ENCODE assay signal across 9 cellular contexts in the genomic region with DNA sequence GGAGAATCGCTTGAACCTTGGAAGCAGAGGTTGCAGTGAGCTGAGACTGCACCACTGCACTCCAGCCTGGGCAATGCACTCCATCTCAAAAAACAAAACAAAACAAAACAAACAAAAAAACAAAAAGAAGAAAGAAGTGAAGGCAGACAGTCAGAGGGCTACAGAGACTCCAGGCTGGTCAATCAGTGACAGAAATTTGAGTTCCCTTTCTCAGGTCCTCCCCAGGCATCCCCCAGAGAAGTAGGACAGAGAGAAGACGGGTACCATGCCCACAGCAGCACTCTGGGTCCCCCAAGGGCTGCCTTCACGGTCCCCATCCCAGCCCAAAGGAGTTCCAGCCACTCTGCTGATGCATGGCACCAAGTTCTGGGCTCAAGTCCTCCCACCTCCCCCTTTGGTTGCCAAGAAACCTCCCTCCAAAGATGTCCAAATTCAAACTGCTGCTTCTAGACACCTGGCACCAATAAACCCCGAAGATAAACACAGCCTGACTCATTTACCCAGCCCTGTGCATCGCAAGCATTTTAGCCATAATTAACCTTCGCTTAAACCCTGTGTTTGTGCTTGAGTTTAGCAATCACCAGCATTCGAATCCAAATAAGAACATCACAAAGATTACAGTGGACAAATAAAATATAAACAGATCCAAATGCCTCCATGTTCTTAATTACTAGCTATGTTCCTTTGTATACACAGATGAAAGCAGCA. TPM values are rescaled to one million over a fixed set of nuclear protein-coding genes. Genes with fewer than 3 reads are reported as not detected.
A peak's percentile ranks its signal among the peaks of the same experiment; 100 is the strongest.
DNase-seq lines count a peak whose midpoint lies in the region; FAIRE-seq and TF ChIP-seq lines count a peak whose summit lies in the region.
"Had no signal": no experiment of that assay in that cellular context is flagged by ENCODE, and none has a peak within 500 bp of the region (broad histone marks: within the 10 kb centered on the region; RNA-seq: fewer than 3 reads in every experiment).

No MANE protein-coding gene starts in this region.

- CTCF ChIA-PET in CD8-positive, alpha-beta memory T cell (lab: Charles Lee), result interaction anchor here (0.7 to 6.6 kb wide), 5 partner anchors 10 to 75 kb away, joined by 3 to 29 read pairs (median 3); no protein-coding TSS in a partner anchor
- CTCF ChIA-PET in activated CD4-positive, alpha-beta memory T cell treated with anti-CD3 and anti-CD28 coated beads, Interleukin-2, amount 10 ng/mL, durations not matched to agents 7 days and 5 days (lab: Charles Lee), result interaction anchor here (0.6 kb wide), 1 partner anchor 850 kb away, joined by 6 read pairs; no protein-coding TSS in a partner anchor

- no peaks in the 10 kb centered on the region for H3K27me3 ChIP-seq in CD8-positive, alpha-beta memory T cell (ENCODE audit: insufficient read depth, low read length, poor library complexity, severe bottlenecking)
- H3K27me3 ChIP-seq in Karpas-422 (ENCODE audit: low read length), result no peaks in the 10 kb centered on the region

- POLR2A ChIA-PET in CD8-positive, alpha-beta memory T cell (lab: Charles Lee), result interaction anchor here (0.7 to 1.5 kb wide), 5 partner anchors 13 to 72 kb away, joined by 3 to 5 read pairs (median 3); no protein-coding TSS in a partner anchor
- POLR2A ChIA-PET in activated CD4-positive, alpha-beta memory T cell treated with anti-CD3 and anti-CD28 coated beads, Interleukin-2, amount 10 ng/mL, durations not matched to agents 7 days and 5 days (lab: Charles Lee), result interaction anchor here (0.7 to 1.4 kb wide), 6 partner anchors 16 to 162 kb away, joined by 3 to 4 read pairs (median 3); no protein-coding TSS in a partner anchor

- peaks cover 95% of the 10 kb centered on the region for H3K4me1 ChIP-seq in CD8-positive, alpha-beta memory T cell (ENCODE audit: insufficient read depth, low read length)
- peaks cover 6% of the 10 kb centered on the region for H3K4me1 ChIP-seq in Karpas-422 (ENCODE audit: low read length)

- H3K36me3 ChIP-seq in CD8-positive, alpha-beta memory T cell (ENCODE audit: insufficient read depth, low read length), result peaks cover 12% of the 10 kb centered on the region
- no peaks in the 10 kb centered on the region for H3K36me3 ChIP-seq in Karpas-422 (ENCODE audit: insufficient read depth, low read length)

- peaks cover 9 to 88% (median 32%) of the 10 kb centered on the region in 3 donors for H3K36me3 Mint-ChIP-seq in CD8-positive, alpha-beta memory T cell
- H3K36me3 Mint-ChIP-seq in activated CD4-positive, alpha-beta memory T cell treated with anti-CD3 and anti-CD28 coated beads, Interleukin-2, amount 10 ng/mL, durations not matched to agents 7 days and 5 days (ENCODE audit: low read depth), result peaks cover 84% of the 10 kb centered on the region

- peak in 1 of 5 donors; percentile 35 for DNase-seq in CD8-positive, alpha-beta memory T cell
- DNase-seq in HFF-Myc (ENCODE audit: extremely low read depth, low read depth) (peak; percentile 93), C1 segment of cervical spinal cord (lab: John Stamatoyannopoulos, UW) (no peak), Karpas-422 (no peak), NK-92 (lab: John Stamatoyannopoulos, UW; ENCODE audit: unreplicated experiment) (no peak), NOMO-1 treated with dmso at 0.1 percent for 144 hours (lab: John Stamatoyannopoulos, UW; ENCODE audit: unreplicated experiment) (no peak)
- no peak for DNase-seq in activated CD4-positive, alpha-beta memory T cell treated with anti-CD3 and anti-CD28 coated beads, Interleukin-2, amount 10 ng/mL, durations not matched to agents 7 days and 5 days
- DNase-seq: NCI-H2029 treated with DMSO at 0.1 percent for 48 hours had no signal

- peak overlapping the region; percentile 40 to 78 (median 56) for H3K4me3 Mint-ChIP-seq in CD8-positive, alpha-beta memory T cell
- H3K4me3 Mint-ChIP-seq in activated CD4-positive, alpha-beta memory T cell treated with anti-CD3 and anti-CD28 coated beads, Interleukin-2, amount 10 ng/mL, durations not matched to agents 7 days and 5 days, result no peak overlapping the region

- no peak overlapping the region for H3K27ac ChIP-seq in CD8-positive, alpha-beta memory T cell (ENCODE audit: low read depth, low read length)
- H3K27ac ChIP-seq in Karpas-422 (ENCODE audit: low read length), result no peak overlapping the region

- H3K9me3 Mint-ChIP-seq in CD8-positive, alpha-beta memory T cell, result no peaks in the 10 kb centered on the region
- H3K9me3 Mint-ChIP-seq in activated CD4-positive, alpha-beta memory T cell treated with anti-CD3 and anti-CD28 coated beads, Interleukin-2, amount 10 ng/mL, durations not matched to agents 7 days and 5 days, result peaks cover under 1% of the 10 kb centered on the region

- no peak overlapping the region for H3K4me2 ChIP-seq in Karpas-422 (ENCODE audit: low read depth, low read length, poor library complexity, severe bottlenecking)

- H3K9me3 ChIP-seq in CD8-positive, alpha-beta memory T cell (ENCODE audit: low read length), result peaks cover 2% of the 10 kb centered on the region
- H3K9me3 ChIP-seq in Karpas-422 (ENCODE audit: low read length), result no peaks in the 10 kb centered on the region

- no peaks in the 10 kb centered on the region for H3K27me3 Mint-ChIP-seq in CD8-positive, alpha-beta memory T cell
- H3K27me3 Mint-ChIP-seq in activated CD4-positive, alpha-beta memory T cell treated with anti-CD3 and anti-CD28 coated beads, Interleukin-2, amount 10 ng/mL, durations not matched to agents 7 days and 5 days, result no peaks in the 10 kb centered on the region

- H3K9ac ChIP-seq in Karpas-422 (ENCODE audit: low read length), result no peak overlapping the region

- no peak for TF ChIP-seq CTCF in HFF-Myc (IDR thresholded peaks at IDR 0.05; ENCODE audit: low read depth, low read length, missing control alignments)

- peaks cover 93 to 97% (median 94%) of the 10 kb centered on the region in 3 donors for H3K4me1 Mint-ChIP-seq in CD8-positive, alpha-beta memory T cell
- peaks cover 91% of the 10 kb centered on the region for H3K4me1 Mint-ChIP-seq in activated CD4-positive, alpha-beta memory T cell treated with anti-CD3 and anti-CD28 coated beads, Interleukin-2, amount 10 ng/mL, durations not matched to agents 7 days and 5 days

- H3K79me2 ChIP-seq in Karpas-422 (ENCODE audit: low read length), result no peaks in the 10 kb centered on the region

- H2AFZ ChIP-seq in Karpas-422 (ENCODE audit: low read length), result no peak overlapping the region

- peak; percentile 86 for FAIRE-seq in islet of Langerhans (lab: Jason Lieb, UNC)

- H3K4me3 ChIP-seq in CD8-positive, alpha-beta memory T cell (ENCODE audit: low read length), result no peak overlapping the region
- H3K4me3 ChIP-seq in HFF-Myc (replicated peaks; ENCODE audit: low read depth, low read length) (no peak overlapping the region), Karpas-422 (ENCODE audit: low read length) (no peak overlapping the region)

- H3K9me2 ChIP-seq in Karpas-422 (replicated peaks; ENCODE audit: insufficient read depth, low read length), result no peaks in the 10 kb centered on the region

- H4K20me1 ChIP-seq in Karpas-422 (ENCODE audit: insufficient read depth, low read depth, low read length), result no peaks in the 10 kb centered on the region; the same call in 1 of the 2 replicates

- peak overlapping the region; percentile 64 to 96 (median 90) for H3K27ac Mint-ChIP-seq in CD8-positive, alpha-beta memory T cell
- H3K27ac Mint-ChIP-seq in activated CD4-positive, alpha-beta memory T cell treated with anti-CD3 and anti-CD28 coated beads, Interleukin-2, amount 10 ng/mL, durations not matched to agents 7 days and 5 days, result peak overlapping the region; percentile 57

RNA-seq across cellular contexts. Expression of a gene that starts 24.0 kb away (rescaled TPM):
- 100 to 1,000 TPM; 238 to 243 TPM for total RNA-seq in CD8-positive, alpha-beta memory T cell
- 227 TPM for polyA plus RNA-seq in CD8-positive, alpha-beta memory T cell
- total RNA-seq in activated CD4-positive, alpha-beta memory T cell treated with anti-CD3 and anti-CD28 coated beads, Interleukin-2, amount 10 ng/mL, durations not matched to agents 7 days and 5 days, result 100 to 1,000 TPM; 339 to 350 TPM
- total RNA-seq in Karpas-422 (2014; rRNA removed; shearing (Covaris generic); ENCODE audit: low replicate concordance), result 2.3 and 5.3 TPM in 2 replicates

Comparison
In these comparisons a context has a peak if more than half of its experiments do, and no peak if none do; other contexts are left out.
1. RNA of a gene that starts 24.0 kb away (total RNA-seq): 339 to 350 TPM in activated CD4-positive, alpha-beta memory T cell treated with anti-CD3 and anti-CD28 coated beads, Interleukin-2, amount 10 ng/mL, durations not matched to agents 7 days and 5 days and 238 to 243 TPM in CD8-positive, alpha-beta memory T cell; 2.3 to 5.3 TPM in Karpas-422; every median in the first group is over 10 times any median in the second.